ENCODE assay signal across 1 cellular context in genomic region chr17:50079334-50080095, GRCh38.
TF ChIP-seq lines count a peak whose summit lies in the region.

No MANE protein-coding gene starts in this region.

TF ChIP-seq in K562, 482 proteins besides CTCF, POLR2A, EP300 and RAD21 (continued from another document and continues in another):
- TF ChIP-seq TAF1 (IDR thresholded peaks at IDR 0.05; ENCODE audit: control insufficient read depth, extremely low read depth, insufficient read depth, low read length, severe bottlenecking) = no peak
- no peak for TF ChIP-seq KAT8 (IDR thresholded peaks at IDR 0.05; ENCODE audit: low read depth)
- 0 out of 2 replicates have a peak, but pooled peaks have one; percentile 25 for TF ChIP-seq ZNF263 (CRISPR knock-in tag; IDR thresholded peaks at IDR 0.05; ENCODE audit: borderline replicate concordance)
- TF ChIP-seq TRIM28 (IDR thresholded peaks at IDR 0.05) = no peak
- TF ChIP-seq MLLT1 (IDR thresholded peaks at IDR 0.05) = peak in 1 of 2 experiments; percentile 98; a peak in 2 of 4 replicates
- TF ChIP-seq ZNF785 (CRISPR knock-in tag; IDR thresholded peaks at IDR 0.05) = no peak
- no peak for TF ChIP-seq CBX2 (IDR thresholded peaks at IDR 0.05; ENCODE audit: insufficient read depth, low read length, poor library complexity, severe bottlenecking)
- TF ChIP-seq MCM3 (IDR thresholded peaks at IDR 0.05) = no peak
- no peak for TF ChIP-seq ZNF57 (CRISPR knock-in tag; IDR thresholded peaks at IDR 0.05)
- TF ChIP-seq CBX1 (IDR thresholded peaks at IDR 0.05; ENCODE audit: low read depth) = 0 out of 2 replicates have a peak, but pooled peaks have one; percentile 27
- TF ChIP-seq KDM2B (CRISPR knock-in tag; IDR thresholded peaks at IDR 0.05) = no peak
- no peak for TF ChIP-seq PBX2 (CRISPR knock-in tag; IDR thresholded peaks at IDR 0.05; ENCODE audit: low read depth)
- TF ChIP-seq PBX2 (tag; conservative IDR thresholded peaks at IDR 0.05; ENCODE audit: low read depth) = no peak
- no peak for TF ChIP-seq ZNF77 (CRISPR knock-in tag; IDR thresholded peaks at IDR 0.05)
- no peak for TF ChIP-seq ETV6 (IDR thresholded peaks at IDR 0.05; ENCODE audit: borderline replicate concordance in 1 of 2, low read depth in 2 of 2, low read length in 1 of 2)
- TF ChIP-seq ETV6 (CRISPR knock-in tag; IDR thresholded peaks at IDR 0.05; ENCODE audit: borderline replicate concordance) = no peak
- no peak for TF ChIP-seq JUNB (CRISPR knock-in tag; conservative IDR thresholded peaks at IDR 0.05)
- no peak for TF ChIP-seq FOXK2 (conservative IDR thresholded peaks at IDR 0.05 in 1 of 2, IDR thresholded peaks at IDR 0.05 in 1 of 2; ENCODE audit: low read depth in 2 of 2)
- TF ChIP-seq NBN (IDR thresholded peaks at IDR 0.05; ENCODE audit: low read depth) = no peak
- peak in 1 of 2 experiments; percentile 37; a peak in 1 of 4 replicates for TF ChIP-seq FOXA3 (CRISPR knock-in tag; conservative IDR thresholded peaks at IDR 0.05 in 1 of 2, IDR thresholded peaks at IDR 0.05 in 1 of 2)
- TF ChIP-seq UBTF (IDR thresholded peaks at IDR 0.05; ENCODE audit: borderline replicate concordance in 1 of 2, low read depth in 2 of 2, low read length in 2 of 2) = 0 out of 4 replicates have a peak, but pooled peaks of 1 of the 2 experiments have one; percentile 15
- no peak for TF ChIP-seq CBFB (CRISPR knock-in tag; IDR thresholded peaks at IDR 0.05)
- TF ChIP-seq TOE1 (IDR thresholded peaks at IDR 0.05; ENCODE audit: borderline replicate concordance) = no peak
- TF ChIP-seq TOE1 (CRISPR knock-in tag; IDR thresholded peaks at IDR 0.05; ENCODE audit: borderline replicate concordance, low read depth) = no peak
- peak; percentile 63 for TF ChIP-seq SMC3 (conservative IDR thresholded peaks at IDR 0.05; ENCODE audit: insufficient read depth, low read depth, low read length)
- no peak for TF ChIP-seq ZSCAN29 (IDR thresholded peaks at IDR 0.05)
- TF ChIP-seq ZNF175 (CRISPR knock-in tag; IDR thresholded peaks at IDR 0.05; ENCODE audit: low read depth) = no peak
- TF ChIP-seq NR2C2 (CRISPR knock-in tag; IDR thresholded peaks at IDR 0.05) = no peak
- no peak for TF ChIP-seq NR2C2 (tag; IDR thresholded peaks at IDR 0.05)
- no peak for TF ChIP-seq ZNF398 (CRISPR knock-in tag; IDR thresholded peaks at IDR 0.05)
- no peak for TF ChIP-seq PTRF (tag; IDR thresholded peaks at IDR 0.05)
- TF ChIP-seq ZNF444 (CRISPR knock-in tag; IDR thresholded peaks at IDR 0.05) = no peak
- TF ChIP-seq ZMIZ1 (IDR thresholded peaks at IDR 0.05; ENCODE audit: low read depth in 2 of 2, low read length in 2 of 2) = no peak
- no peak for TF ChIP-seq ZNF121 (CRISPR knock-in tag; conservative IDR thresholded peaks at IDR 0.05)
- TF ChIP-seq IRF2 (CRISPR knock-in tag; IDR thresholded peaks at IDR 0.05) = no peak
- peak; percentile 24 for TF ChIP-seq NEUROD1 (IDR thresholded peaks at IDR 0.05; ENCODE audit: borderline replicate concordance, low read depth, low read length, partially characterized antibody)
- TF ChIP-seq RNF219 (CRISPR knock-in tag; IDR thresholded peaks at IDR 0.05) = no peak
- TF ChIP-seq ZNF347 (CRISPR knock-in tag; IDR thresholded peaks at IDR 0.05; ENCODE audit: low read depth) = no peak
- 0 out of 3 replicates have a peak, but pooled peaks of 1 of the 2 experiments have one; percentile 52 for TF ChIP-seq CBX3 (IDR thresholded peaks at IDR 0.05; ENCODE audit: borderline replicate concordance in 1 of 2, low read length in 2 of 2)
- TF ChIP-seq IRF9 (tag; IDR thresholded peaks at IDR 0.05) = no peak
- no peak for TF ChIP-seq CCAR2 (IDR thresholded peaks at IDR 0.05; ENCODE audit: low read depth, low read length)
- no peak for TF ChIP-seq ELK1 (CRISPR knock-in tag; IDR thresholded peaks at IDR 0.05)
- peak; percentile 84 for TF ChIP-seq ZNF764 (CRISPR knock-in tag; IDR thresholded peaks at IDR 0.05; ENCODE audit: low read depth)
- peak; percentile 56; the same call in 1 of the 2 replicates for TF ChIP-seq ZNF740 (CRISPR knock-in tag; IDR thresholded peaks at IDR 0.05)
- no peak for TF ChIP-seq ZNF740 (tag; IDR thresholded peaks at IDR 0.05)
- no peak for TF ChIP-seq ZEB2 (IDR thresholded peaks at IDR 0.05)
- TF ChIP-seq YY1 (IDR thresholded peaks at IDR 0.05; ENCODE audit: borderline replicate concordance in 1 of 3, control insufficient read depth in 1 of 3, extremely low read depth in 1 of 3, insufficient read depth in 3 of 3, insufficient read length in 1 of 3, insufficient replicate concordance in 2 of 3, low read depth in 1 of 3, low read length in 2 of 3) = peak in 2 of 3 experiments; percentile 64 to 80
- no peak for TF ChIP-seq CBX5 (IDR thresholded peaks at IDR 0.05; ENCODE audit: borderline replicate concordance, low read depth)
